In the genomic region with DNA sequence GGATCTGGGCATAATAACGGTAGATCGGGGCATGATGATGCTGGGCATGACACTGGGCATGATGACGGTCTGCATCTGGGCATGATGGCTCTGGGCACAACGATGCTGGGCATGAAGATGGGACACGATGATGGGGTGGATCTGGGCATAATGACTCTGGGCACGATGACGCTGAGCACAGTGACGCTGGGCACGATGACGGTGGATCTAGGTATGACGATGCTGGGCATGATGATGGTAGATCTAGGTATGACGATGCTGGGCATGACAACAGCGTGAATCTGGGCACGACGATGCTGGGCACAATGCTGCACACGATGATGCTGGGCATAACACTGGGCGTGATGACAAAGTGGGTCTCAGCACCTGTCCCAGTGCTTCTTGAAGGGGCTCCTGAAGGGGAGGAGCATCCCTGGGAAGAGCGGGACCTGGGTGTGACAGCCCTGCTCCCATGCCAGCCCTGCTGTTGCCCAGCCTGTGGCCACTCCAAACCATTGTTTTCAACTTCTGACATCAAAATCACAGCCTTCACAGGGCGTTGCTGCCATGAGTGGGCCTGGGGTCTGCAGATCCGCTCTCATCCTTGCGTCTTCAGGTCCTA, we compare ENCODE assay signal across 1 cellular context.
TF ChIP-seq lines count a peak whose summit lies in the region.

No MANE protein-coding gene starts in this region.

TF ChIP-seq in HepG2, 621 proteins besides CTCF, POLR2A, EP300 and RAD21:
- TF ChIP-seq SETDB1 (CRISPR knock-in tag; IDR thresholded peaks at IDR 0.05; ENCODE audit: borderline replicate concordance) (no peak), HNRNPL (IDR thresholded peaks at IDR 0.05; ENCODE audit: low read depth, low read length) (peak; percentile 85), CREB1 (IDR thresholded peaks at IDR 0.05) (peak; percentile 66), CREB1 (CRISPR knock-in tag; IDR thresholded peaks at IDR 0.05) (no peak)
